Comparison of ENCODE assay signal across 1 cellular context in genomic region chr17:40068584-40068916, GRCh38.
TF ChIP-seq lines count a peak whose summit lies in the region.

No MANE protein-coding gene starts in this region.

TF ChIP-seq in GM23338, 12 proteins besides CTCF, POLR2A, EP300 and RAD21 (continued from another document):
- TF ChIP-seq ETS1 (IDR thresholded peaks at IDR 0.05) (no peak), NANOG (IDR thresholded peaks at IDR 0.05; ENCODE audit: borderline replicate concordance) (no peak), ZNF331 (CRISPR knock-in tag; IDR thresholded peaks at IDR 0.05; ENCODE audit: low read depth) (no peak), EZH2 (IDR thresholded peaks at IDR 0.05; ENCODE audit: low read depth, unreplicated experiment) (no peak), JUNB (IDR thresholded peaks at IDR 0.05; ENCODE audit: unreplicated experiment) (no peak), ZNF114 (CRISPR knock-in tag; IDR thresholded peaks at IDR 0.05) (no peak), EZH2phosphoT487 (IDR thresholded peaks at IDR 0.05; ENCODE audit: unreplicated experiment) (no peak), ZNF462 (CRISPR knock-in tag; IDR thresholded peaks at IDR 0.05) (no peak), CREB1 (CRISPR knock-in tag; IDR thresholded peaks at IDR 0.05; ENCODE audit: low read depth) (no peak), POLR2AphosphoS5 (IDR thresholded peaks at IDR 0.05; ENCODE audit: low read depth) (no peak)
